ENCODE assay signal across 1 cellular context in the genomic region with DNA sequence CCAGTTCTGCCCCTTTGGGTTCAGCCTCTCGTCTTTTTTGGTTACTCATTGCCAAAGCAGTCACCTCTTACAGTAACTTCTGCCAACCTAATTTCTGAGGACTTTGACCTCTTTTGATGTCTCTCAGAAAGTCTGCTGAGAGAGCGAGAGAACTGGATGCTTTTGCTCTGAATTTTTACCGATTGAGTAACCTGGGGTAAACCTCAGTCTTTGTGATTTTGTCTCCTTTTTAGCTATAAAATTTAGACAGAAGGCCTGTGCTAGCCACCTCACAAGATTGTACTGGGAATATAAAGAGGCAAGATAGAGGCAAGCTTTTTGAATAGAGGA.
TF ChIP-seq lines count a peak whose summit lies in the region.

No MANE protein-coding gene starts in this region.

TF ChIP-seq in HepG2, 621 proteins besides CTCF, POLR2A, EP300 and RAD21 (continued from another document and continues in another):
- TF ChIP-seq, protein P1, sequence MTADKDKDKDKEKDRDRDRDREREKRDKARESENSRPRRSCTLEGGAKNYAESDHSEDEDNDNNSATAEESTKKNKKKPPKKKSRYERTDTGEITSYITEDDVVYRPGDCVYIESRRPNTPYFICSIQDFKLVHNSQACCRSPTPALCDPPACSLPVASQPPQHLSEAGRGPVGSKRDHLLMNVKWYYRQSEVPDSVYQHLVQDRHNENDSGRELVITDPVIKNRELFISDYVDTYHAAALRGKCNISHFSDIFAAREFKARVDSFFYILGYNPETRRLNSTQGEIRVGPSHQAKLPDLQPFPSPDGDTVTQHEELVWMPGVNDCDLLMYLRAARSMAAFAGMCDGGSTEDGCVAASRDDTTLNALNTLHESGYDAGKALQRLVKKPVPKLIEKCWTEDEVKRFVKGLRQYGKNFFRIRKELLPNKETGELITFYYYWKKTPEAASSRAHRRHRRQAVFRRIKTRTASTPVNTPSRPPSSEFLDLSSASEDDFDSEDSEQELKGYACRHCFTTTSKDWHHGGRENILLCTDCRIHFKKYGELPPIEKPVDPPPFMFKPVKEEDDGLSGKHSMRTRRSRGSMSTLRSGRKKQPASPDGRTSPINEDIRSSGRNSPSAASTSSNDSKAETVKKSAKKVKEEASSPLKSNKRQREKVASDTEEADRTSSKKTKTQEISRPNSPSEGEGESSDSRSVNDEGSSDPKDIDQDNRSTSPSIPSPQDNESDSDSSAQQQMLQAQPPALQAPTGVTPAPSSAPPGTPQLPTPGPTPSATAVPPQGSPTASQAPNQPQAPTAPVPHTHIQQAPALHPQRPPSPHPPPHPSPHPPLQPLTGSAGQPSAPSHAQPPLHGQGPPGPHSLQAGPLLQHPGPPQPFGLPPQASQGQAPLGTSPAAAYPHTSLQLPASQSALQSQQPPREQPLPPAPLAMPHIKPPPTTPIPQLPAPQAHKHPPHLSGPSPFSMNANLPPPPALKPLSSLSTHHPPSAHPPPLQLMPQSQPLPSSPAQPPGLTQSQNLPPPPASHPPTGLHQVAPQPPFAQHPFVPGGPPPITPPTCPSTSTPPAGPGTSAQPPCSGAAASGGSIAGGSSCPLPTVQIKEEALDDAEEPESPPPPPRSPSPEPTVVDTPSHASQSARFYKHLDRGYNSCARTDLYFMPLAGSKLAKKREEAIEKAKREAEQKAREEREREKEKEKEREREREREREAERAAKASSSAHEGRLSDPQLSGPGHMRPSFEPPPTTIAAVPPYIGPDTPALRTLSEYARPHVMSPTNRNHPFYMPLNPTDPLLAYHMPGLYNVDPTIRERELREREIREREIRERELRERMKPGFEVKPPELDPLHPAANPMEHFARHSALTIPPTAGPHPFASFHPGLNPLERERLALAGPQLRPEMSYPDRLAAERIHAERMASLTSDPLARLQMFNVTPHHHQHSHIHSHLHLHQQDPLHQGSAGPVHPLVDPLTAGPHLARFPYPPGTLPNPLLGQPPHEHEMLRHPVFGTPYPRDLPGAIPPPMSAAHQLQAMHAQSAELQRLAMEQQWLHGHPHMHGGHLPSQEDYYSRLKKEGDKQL (CRISPR knock-in tag; IDR thresholded peaks at IDR 0.05; ENCODE audit: low read depth) = peak; percentile 65
- TF ChIP-seq, protein P2, sequence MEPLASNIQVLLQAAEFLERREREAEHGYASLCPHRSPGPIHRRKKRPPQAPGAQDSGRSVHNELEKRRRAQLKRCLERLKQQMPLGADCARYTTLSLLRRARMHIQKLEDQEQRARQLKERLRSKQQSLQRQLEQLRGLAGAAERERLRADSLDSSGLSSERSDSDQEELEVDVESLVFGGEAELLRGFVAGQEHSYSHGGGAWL (CRISPR knock-in tag; IDR thresholded peaks at IDR 0.05) = no peak
- TF ChIP-seq TSC22D2 (CRISPR knock-in tag; IDR thresholded peaks at IDR 0.05; ENCODE audit: borderline replicate concordance) (no peak), NPAS2 (CRISPR knock-in tag; IDR thresholded peaks at IDR 0.05; ENCODE audit: borderline replicate concordance) (no peak), ZNF24 (IDR thresholded peaks at IDR 0.05) (peak; percentile 64; the same call in 1 of the 2 replicates), ZNF431 (CRISPR knock-in tag; IDR thresholded peaks at IDR 0.05; ENCODE audit: borderline replicate concordance, low read depth) (no peak; the same call in 1 of the 2 replicates), ATF7 (IDR thresholded peaks at IDR 0.05) (no peak), ATF7 (CRISPR knock-in tag; IDR thresholded peaks at IDR 0.05) (no peak), DNMT1 (CRISPR knock-in tag; IDR thresholded peaks at IDR 0.05) (no peak), AGO2 (optimal IDR thresholded peaks at IDR 0.05; ENCODE audit: low read depth, low read length) (no peak), RFX3 (CRISPR knock-in tag; IDR thresholded peaks at IDR 0.05) (no peak), MYC (CRISPR knock-in tag; IDR thresholded peaks at IDR 0.05; ENCODE audit: borderline replicate concordance) (no peak), AHR (CRISPR knock-in tag; IDR thresholded peaks at IDR 0.05) (no peak; the same call in 1 of the 2 replicates), ZMAT3 (CRISPR knock-in tag; conservative IDR thresholded peaks at IDR 0.05) (no peak; the same call in 1 of the 2 replicates), ZNF260 (CRISPR knock-in tag; IDR thresholded peaks at IDR 0.05; ENCODE audit: borderline replicate concordance, low read depth) (no peak), MED1 (CRISPR knock-in tag; IDR thresholded peaks at IDR 0.05) (peak; percentile 95), ZNF224 (CRISPR knock-in tag; IDR thresholded peaks at IDR 0.05) (no peak), HMGA1 (CRISPR knock-in tag; conservative IDR thresholded peaks at IDR 0.05) (no peak), ZNF570 (CRISPR knock-in tag; IDR thresholded peaks at IDR 0.05; ENCODE audit: borderline replicate concordance) (no peak), THYN1 (CRISPR knock-in tag; IDR thresholded peaks at IDR 0.05; ENCODE audit: borderline replicate concordance, low read depth) (no peak)
- TF ChIP-seq, protein P3, sequence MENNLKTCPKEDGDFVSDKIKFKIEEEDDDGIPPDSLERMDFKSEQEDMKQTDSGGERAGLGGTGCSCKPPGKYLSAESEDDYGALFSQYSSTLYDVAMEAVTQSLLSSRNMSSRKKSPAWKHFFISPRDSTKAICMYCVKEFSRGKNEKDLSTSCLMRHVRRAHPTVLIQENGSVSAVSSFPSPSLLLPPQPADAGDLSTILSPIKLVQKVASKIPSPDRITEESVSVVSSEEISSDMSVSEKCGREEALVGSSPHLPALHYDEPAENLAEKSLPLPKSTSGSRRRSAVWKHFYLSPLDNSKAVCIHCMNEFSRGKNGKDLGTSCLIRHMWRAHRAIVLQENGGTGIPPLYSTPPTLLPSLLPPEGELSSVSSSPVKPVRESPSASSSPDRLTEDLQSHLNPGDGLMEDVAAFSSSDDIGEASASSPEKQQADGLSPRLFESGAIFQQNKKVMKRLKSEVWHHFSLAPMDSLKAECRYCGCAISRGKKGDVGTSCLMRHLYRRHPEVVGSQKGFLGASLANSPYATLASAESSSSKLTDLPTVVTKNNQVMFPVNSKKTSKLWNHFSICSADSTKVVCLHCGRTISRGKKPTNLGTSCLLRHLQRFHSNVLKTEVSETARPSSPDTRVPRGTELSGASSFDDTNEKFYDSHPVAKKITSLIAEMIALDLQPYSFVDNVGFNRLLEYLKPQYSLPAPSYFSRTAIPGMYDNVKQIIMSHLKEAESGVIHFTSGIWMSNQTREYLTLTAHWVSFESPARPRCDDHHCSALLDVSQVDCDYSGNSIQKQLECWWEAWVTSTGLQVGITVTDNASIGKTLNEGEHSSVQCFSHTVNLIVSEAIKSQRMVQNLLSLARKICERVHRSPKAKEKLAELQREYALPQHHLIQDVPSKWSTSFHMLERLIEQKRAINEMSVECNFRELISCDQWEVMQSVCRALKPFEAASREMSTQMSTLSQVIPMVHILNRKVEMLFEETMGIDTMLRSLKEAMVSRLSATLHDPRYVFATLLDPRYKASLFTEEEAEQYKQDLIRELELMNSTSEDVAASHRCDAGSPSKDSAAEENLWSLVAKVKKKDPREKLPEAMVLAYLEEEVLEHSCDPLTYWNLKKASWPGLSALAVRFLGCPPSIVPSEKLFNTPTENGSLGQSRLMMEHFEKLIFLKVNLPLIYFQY (CRISPR knock-in tag; IDR thresholded peaks at IDR 0.05; ENCODE audit: borderline replicate concordance) = peak; percentile 17; the same call in 1 of the 2 replicates
- TF ChIP-seq, protein P4, sequence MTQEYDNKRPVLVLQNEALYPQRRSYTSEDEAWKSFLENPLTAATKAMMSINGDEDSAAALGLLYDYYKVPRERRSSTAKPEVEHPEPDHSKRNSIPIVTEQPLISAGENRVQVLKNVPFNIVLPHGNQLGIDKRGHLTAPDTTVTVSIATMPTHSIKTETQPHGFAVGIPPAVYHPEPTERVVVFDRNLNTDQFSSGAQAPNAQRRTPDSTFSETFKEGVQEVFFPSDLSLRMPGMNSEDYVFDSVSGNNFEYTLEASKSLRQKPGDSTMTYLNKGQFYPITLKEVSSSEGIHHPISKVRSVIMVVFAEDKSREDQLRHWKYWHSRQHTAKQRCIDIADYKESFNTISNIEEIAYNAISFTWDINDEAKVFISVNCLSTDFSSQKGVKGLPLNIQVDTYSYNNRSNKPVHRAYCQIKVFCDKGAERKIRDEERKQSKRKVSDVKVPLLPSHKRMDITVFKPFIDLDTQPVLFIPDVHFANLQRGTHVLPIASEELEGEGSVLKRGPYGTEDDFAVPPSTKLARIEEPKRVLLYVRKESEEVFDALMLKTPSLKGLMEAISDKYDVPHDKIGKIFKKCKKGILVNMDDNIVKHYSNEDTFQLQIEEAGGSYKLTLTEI (CRISPR knock-in tag; conservative IDR thresholded peaks at IDR 0.05) = no peak
- TF ChIP-seq, protein P5, sequence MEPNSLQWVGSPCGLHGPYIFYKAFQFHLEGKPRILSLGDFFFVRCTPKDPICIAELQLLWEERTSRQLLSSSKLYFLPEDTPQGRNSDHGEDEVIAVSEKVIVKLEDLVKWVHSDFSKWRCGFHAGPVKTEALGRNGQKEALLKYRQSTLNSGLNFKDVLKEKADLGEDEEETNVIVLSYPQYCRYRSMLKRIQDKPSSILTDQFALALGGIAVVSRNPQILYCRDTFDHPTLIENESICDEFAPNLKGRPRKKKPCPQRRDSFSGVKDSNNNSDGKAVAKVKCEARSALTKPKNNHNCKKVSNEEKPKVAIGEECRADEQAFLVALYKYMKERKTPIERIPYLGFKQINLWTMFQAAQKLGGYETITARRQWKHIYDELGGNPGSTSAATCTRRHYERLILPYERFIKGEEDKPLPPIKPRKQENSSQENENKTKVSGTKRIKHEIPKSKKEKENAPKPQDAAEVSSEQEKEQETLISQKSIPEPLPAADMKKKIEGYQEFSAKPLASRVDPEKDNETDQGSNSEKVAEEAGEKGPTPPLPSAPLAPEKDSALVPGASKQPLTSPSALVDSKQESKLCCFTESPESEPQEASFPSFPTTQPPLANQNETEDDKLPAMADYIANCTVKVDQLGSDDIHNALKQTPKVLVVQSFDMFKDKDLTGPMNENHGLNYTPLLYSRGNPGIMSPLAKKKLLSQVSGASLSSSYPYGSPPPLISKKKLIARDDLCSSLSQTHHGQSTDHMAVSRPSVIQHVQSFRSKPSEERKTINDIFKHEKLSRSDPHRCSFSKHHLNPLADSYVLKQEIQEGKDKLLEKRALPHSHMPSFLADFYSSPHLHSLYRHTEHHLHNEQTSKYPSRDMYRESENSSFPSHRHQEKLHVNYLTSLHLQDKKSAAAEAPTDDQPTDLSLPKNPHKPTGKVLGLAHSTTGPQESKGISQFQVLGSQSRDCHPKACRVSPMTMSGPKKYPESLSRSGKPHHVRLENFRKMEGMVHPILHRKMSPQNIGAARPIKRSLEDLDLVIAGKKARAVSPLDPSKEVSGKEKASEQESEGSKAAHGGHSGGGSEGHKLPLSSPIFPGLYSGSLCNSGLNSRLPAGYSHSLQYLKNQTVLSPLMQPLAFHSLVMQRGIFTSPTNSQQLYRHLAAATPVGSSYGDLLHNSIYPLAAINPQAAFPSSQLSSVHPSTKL (CRISPR knock-in tag; IDR thresholded peaks at IDR 0.05) = peak; percentile 98
- TF ChIP-seq, protein P6, sequence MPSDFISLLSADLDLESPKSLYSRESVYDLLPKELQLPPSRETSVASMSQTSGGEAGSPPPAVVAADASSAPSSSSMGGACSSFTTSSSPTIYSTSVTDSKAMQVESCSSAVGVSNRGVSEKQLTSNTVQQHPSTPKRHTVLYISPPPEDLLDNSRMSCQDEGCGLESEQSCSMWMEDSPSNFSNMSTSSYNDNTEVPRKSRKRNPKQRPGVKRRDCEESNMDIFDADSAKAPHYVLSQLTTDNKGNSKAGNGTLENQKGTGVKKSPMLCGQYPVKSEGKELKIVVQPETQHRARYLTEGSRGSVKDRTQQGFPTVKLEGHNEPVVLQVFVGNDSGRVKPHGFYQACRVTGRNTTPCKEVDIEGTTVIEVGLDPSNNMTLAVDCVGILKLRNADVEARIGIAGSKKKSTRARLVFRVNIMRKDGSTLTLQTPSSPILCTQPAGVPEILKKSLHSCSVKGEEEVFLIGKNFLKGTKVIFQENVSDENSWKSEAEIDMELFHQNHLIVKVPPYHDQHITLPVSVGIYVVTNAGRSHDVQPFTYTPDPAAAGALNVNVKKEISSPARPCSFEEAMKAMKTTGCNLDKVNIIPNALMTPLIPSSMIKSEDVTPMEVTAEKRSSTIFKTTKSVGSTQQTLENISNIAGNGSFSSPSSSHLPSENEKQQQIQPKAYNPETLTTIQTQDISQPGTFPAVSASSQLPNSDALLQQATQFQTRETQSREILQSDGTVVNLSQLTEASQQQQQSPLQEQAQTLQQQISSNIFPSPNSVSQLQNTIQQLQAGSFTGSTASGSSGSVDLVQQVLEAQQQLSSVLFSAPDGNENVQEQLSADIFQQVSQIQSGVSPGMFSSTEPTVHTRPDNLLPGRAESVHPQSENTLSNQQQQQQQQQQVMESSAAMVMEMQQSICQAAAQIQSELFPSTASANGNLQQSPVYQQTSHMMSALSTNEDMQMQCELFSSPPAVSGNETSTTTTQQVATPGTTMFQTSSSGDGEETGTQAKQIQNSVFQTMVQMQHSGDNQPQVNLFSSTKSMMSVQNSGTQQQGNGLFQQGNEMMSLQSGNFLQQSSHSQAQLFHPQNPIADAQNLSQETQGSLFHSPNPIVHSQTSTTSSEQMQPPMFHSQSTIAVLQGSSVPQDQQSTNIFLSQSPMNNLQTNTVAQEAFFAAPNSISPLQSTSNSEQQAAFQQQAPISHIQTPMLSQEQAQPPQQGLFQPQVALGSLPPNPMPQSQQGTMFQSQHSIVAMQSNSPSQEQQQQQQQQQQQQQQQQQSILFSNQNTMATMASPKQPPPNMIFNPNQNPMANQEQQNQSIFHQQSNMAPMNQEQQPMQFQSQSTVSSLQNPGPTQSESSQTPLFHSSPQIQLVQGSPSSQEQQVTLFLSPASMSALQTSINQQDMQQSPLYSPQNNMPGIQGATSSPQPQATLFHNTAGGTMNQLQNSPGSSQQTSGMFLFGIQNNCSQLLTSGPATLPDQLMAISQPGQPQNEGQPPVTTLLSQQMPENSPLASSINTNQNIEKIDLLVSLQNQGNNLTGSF (CRISPR knock-in tag; IDR thresholded peaks at IDR 0.05) = no peak
